Comparison of ENCODE assay signal across 9 cellular contexts in the genomic region with DNA sequence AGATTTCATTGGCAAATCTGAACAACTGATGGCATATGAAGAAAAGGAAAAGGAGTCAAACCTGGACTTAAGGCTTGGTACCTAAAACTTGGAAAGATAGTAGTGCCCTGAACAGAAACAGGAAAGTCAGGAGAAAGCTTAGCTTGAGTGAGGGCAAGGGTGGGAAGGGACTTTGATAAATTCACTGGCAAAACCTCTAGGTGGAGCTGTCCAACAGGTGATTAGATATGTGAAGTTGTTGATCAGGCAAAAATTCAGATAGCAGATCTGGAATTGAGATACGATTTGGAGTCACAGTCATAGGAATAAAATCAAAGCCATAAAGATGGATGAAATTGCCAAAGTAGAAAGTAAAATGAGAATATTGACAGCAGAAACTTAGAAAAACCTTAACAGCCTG. TPM values are rescaled to one million over a fixed set of nuclear protein-coding genes. Genes with fewer than 3 reads are reported as not detected.
DNase-seq lines count a peak whose midpoint lies in the region; ATAC-seq and TF ChIP-seq lines count a peak whose summit lies in the region.
"Had no signal": no experiment of that assay in that cellular context is flagged by ENCODE, and none has a peak within 500 bp of the region (broad histone marks: within the 10 kb centered on the region; RNA-seq: fewer than 3 reads in every experiment).

No MANE protein-coding gene starts in this region.

- TF ChIP-seq POLR2A in upper lobe of left lung (IDR thresholded peaks at IDR 0.05), result no peak

- in situ Hi-C loops in brain microvascular endothelial cell (cut with HindIII; ENCODE audit: low pct_ligation_motif_present, low sequenced_read_pairs), result no loop called here

- TF ChIP-seq CTCF in C4-2B (conservative IDR thresholded peaks at IDR 0.05), result peak; percentile 36
- peak; percentile 65 for TF ChIP-seq CTCF in GM10266 (IDR thresholded peaks at IDR 0.05; ENCODE audit: control insufficient read depth, insufficient read depth, low read depth, missing control alignments)
- peak; percentile 68 for TF ChIP-seq CTCF in OCI-LY3 (IDR thresholded peaks at IDR 0.05; ENCODE audit: low read depth, low read length)
- TF ChIP-seq CTCF in brain microvascular endothelial cell (IDR thresholded peaks at IDR 0.05; ENCODE audit: low read depth, low read length, missing control alignments), result peak; percentile 74
- TF ChIP-seq CTCF in upper lobe of left lung (IDR thresholded peaks at IDR 0.05), result peak; percentile 61 to 83 (median 78)

- H3K36me3 ChIP-seq in OCI-LY3 (replicated peaks; ENCODE audit: low read depth, low read length), result no peaks in the 10 kb centered on the region
- H3K36me3 ChIP-seq in brain microvascular endothelial cell (replicated peaks), result no peaks in the 10 kb centered on the region
- no peaks in the 10 kb centered on the region for H3K36me3 ChIP-seq in upper lobe of left lung

- H3K27ac ChIP-seq in C4-2B, result no peak overlapping the region
- no peak overlapping the region for H3K27ac ChIP-seq in OCI-LY3 (ENCODE audit: low read length)
- H3K27ac ChIP-seq in brain microvascular endothelial cell, result no peak overlapping the region
- no peak overlapping the region for H3K27ac ChIP-seq in upper lobe of left lung
- H3K27ac ChIP-seq: skin epidermis had no signal

- peak; percentile 80 for ATAC-seq in HG03354 (IDR thresholded peaks at IDR 0.05; ENCODE audit: poor library complexity, severe bottlenecking, unreplicated experiment)
- peak; percentile 72 to 84 for ATAC-seq in upper lobe of left lung (ENCODE audit: low FRiP score in 2 of 2)
- no peak for ATAC-seq in HG03457 (IDR thresholded peaks at IDR 0.05; ENCODE audit: unreplicated experiment)

- no peak overlapping the region for H3K9ac ChIP-seq in OCI-LY3 (ENCODE audit: low read length)

- H3K4me1 ChIP-seq in OCI-LY3 (ENCODE audit: low read length), result no peaks in the 10 kb centered on the region
- peaks cover 0 to 5% (median 0%) of the 10 kb centered on the region in 4 donors for H3K4me1 ChIP-seq in upper lobe of left lung

- H3K79me2 ChIP-seq in OCI-LY3 (ENCODE audit: low read length), result no peaks in the 10 kb centered on the region

- H2AFZ ChIP-seq in OCI-LY3 (ENCODE audit: low read depth, low read length), result no peak overlapping the region

- H4K20me1 ChIP-seq in OCI-LY3 (ENCODE audit: insufficient read depth, low read length), result no peaks in the 10 kb centered on the region

- H3K4me2 ChIP-seq in OCI-LY3 (ENCODE audit: low read length), result 0 out of 2 replicates have a peak overlapping the region, but pooled peaks have one; percentile 16

- 10% methylated on average over 1 of the region's 1 CpG for WGBS in upper lobe of left lung, 2 donors

- H3K9me3 ChIP-seq in OCI-LY3 (ENCODE audit: insufficient read depth, low read length), result no peaks in the 10 kb centered on the region
- no peaks in the 10 kb centered on the region for H3K9me3 ChIP-seq in upper lobe of left lung

- DNase-seq in GM10266 (ENCODE audit: extremely low spot score) (peak; percentile 57), brain microvascular endothelial cell (peak; percentile 41), kidney glomerular epithelial cell (lab: John Stamatoyannopoulos, UW) (peak; percentile 57), upper lobe of left lung (no peak)

- H3K4me3 ChIP-seq in OCI-LY3 (ENCODE audit: low read length) (no peak overlapping the region), brain microvascular endothelial cell (ENCODE audit: low read depth, low read length) (no peak overlapping the region), upper lobe of left lung (no peak overlapping the region)
- H3K4me3 ChIP-seq: skin epidermis had no signal

- TF ChIP-seq EP300 in upper lobe of left lung (IDR thresholded peaks at IDR 0.05), result no peak

- H3K27me3 ChIP-seq in OCI-LY3 (ENCODE audit: low read depth, low read length) (no peaks in the 10 kb centered on the region), brain microvascular endothelial cell (replicated peaks) (no peaks in the 10 kb centered on the region), upper lobe of left lung (no peaks in the 10 kb centered on the region)

RNA-seq across cellular contexts. Expression of gene ZNF292, which starts 16.1 kb away (rescaled TPM):
- 10 to 100 TPM; 19.9 to 60.8 (median 32.0) TPM for total RNA-seq in upper lobe of left lung

RNA-seq across cellular contexts. Expression of gene CGA, which starts 44.3 kb away (rescaled TPM):
- not detected for total RNA-seq in upper lobe of left lung

Comparison
In these comparisons a context has a peak if more than half of its experiments do, and no peak if none do; other contexts are left out.
1. DNase-seq: peak in GM10266 (single experiment), brain microvascular endothelial cell (single experiment) and kidney glomerular epithelial cell (single experiment); none in upper lobe of left lung (0 of 2).
2. Peak in every context shown above with its lines, with median percentiles within 50 percentile points of each other: CTCF ChIP-seq.